ENCODE assay signal across 26 cellular contexts in the genomic region with DNA sequence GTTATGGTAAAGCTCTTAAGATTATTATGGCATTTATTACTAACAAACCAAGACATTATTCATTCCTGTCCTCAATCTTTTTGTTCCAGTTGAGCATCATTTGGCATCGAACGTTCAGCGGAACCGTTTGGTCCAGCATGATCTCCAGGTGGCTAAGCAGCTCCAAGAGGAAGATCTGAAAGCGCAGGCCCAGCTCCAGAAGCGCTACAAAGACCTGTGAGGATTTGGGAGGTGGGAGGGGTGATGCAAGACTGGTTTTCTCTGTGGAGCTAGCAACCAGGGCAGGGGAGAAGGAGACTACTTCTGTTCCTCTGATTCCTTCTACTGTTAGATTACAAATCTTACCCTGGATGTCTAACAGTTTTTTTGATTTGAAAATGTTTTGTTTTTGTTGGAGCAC. TPM values are rescaled to one million over a fixed set of nuclear protein-coding genes. Genes with fewer than 3 reads are reported as not detected.
DNase-seq lines count a peak whose midpoint lies in the region; ATAC-seq and TF ChIP-seq lines count a peak whose summit lies in the region.
"Had no signal": no experiment of that assay in that cellular context is flagged by ENCODE, and none has a peak within 500 bp of the region (broad histone marks: within the 10 kb centered on the region; RNA-seq: fewer than 3 reads in every experiment).

No MANE protein-coding gene starts in this region.

- TF ChIP-seq RAD21 in IMR-90 (IDR thresholded peaks at IDR 0.05; ENCODE audit: low read length) = no peak

- H3K27ac ChIP-seq in GM23248 (peak overlapping the region; percentile 83), IMR-90 (ENCODE audit: insufficient read depth, low read length) (no peak overlapping the region), esophagus muscularis mucosa (replicated peaks in 1 of 4) (peak overlapping the region; percentile 69 to 77 (median 72)), smooth muscle cell (ENCODE audit: low read depth) (peak overlapping the region; percentile 92)

- H2BK15ac ChIP-seq in IMR-90 (ENCODE audit: low read depth, low read length) = no peak overlapping the region

- POLR2A ChIA-PET in IMR-90 (lab: Charles Lee; ENCODE audit: unreplicated experiment) = no interaction called here

- H3K79me2 ChIP-seq in GM23248 (ENCODE audit: insufficient read depth) (peaks cover 91% of the 10 kb centered on the region), smooth muscle cell (ENCODE audit: low read depth) (peaks cover 43% of the 10 kb centered on the region)

- no peak overlapping the region for H3K18ac ChIP-seq in IMR-90 (ENCODE audit: low read depth, low read length)

- no TSS peak for BruUV-seq in IMR-90 (replicated peaks; lab: Mats Ljungman, UMichigan)

- no peak for ATAC-seq in IMR-90 (ENCODE audit: low read depth)
- ATAC-seq: activated CD8-positive, alpha-beta T cell treated with anti-CD3 and anti-CD28 coated beads, Interleukin-2, amount 10 ng/mL, durations not matched to agents 7 days and 5 days; K562; mucosa of descending colon; pancreas; T-cell had no signal

- 0 out of 2 replicates have a peak overlapping the region, but pooled peaks have one; percentile 5 for H2BK20ac ChIP-seq in IMR-90 (ENCODE audit: low read depth, low read length)

- WGBS in GM23248 (ENCODE audit: low coverage in 1 of 2, low lambda C conversion rate in 2 of 2, missing lambda C conversion rate in 2 of 2), 2 experiments = 90 to 93% methylated on average over 6 of the region's 6 CpGs
- no CpG with 5 or more reads among the region's 6 CpGs for WGBS in IMR-90 (ENCODE audit: extremely low coverage in 2 of 2, insufficient read length in 1 of 2), 2 experiments
- 90% methylated on average over 6 of the region's 6 CpGs for WGBS in esophagus muscularis mucosa
- 90% methylated on average over 6 of the region's 6 CpGs for WGBS in smooth muscle cell (ENCODE audit: low lambda C conversion rate)

- H2AK5ac ChIP-seq in IMR-90 (ENCODE audit: low read depth, low read length) = no peak overlapping the region

- H4K5ac ChIP-seq in IMR-90 (ENCODE audit: low read depth, low read length) = no peak overlapping the region

- CTCF ChIA-PET in IMR-90 (lab: Yijun Ruan, JAX) = interaction anchor here (0.6 kb wide), 1 partner anchor 1243 kb away, joined by 6 read pairs; no protein-coding TSS in a partner anchor

- H3K4me3 ChIP-seq in GM23248 = no peak overlapping the region
- H3K4me3 ChIP-seq in IMR-90 (ENCODE audit: insufficient read depth, low read depth, low read length) = no peak overlapping the region
- H3K4me3 ChIP-seq in esophagus muscularis mucosa = no peak overlapping the region
- no peak overlapping the region for H3K4me3 ChIP-seq in smooth muscle cell
- H3K4me3 ChIP-seq: coronary artery, hepatocyte, K562, MG63, mucosa of descending colon, pancreas had no signal

- TF ChIP-seq CTCF in IMR-90 (conservative IDR thresholded peaks at IDR 0.05; ENCODE audit: low read depth, low read length) = no peak
- TF ChIP-seq CTCF in esophagus muscularis mucosa (IDR thresholded peaks at IDR 0.05) = no peak
- no peak for TF ChIP-seq CTCF in smooth muscle cell (IDR thresholded peaks at IDR 0.05; ENCODE audit: borderline replicate concordance, insufficient read depth, poor library complexity, severe bottlenecking)

- peaks cover 43 to 65% of the 10 kb centered on the region in 2 experiments for H3K79me1 ChIP-seq in IMR-90 (ENCODE audit: low read depth in 1 of 2, low read length in 2 of 2)

- H3K4me2 ChIP-seq in GM23248 (ENCODE audit: unreplicated experiment) (no peak overlapping the region), IMR-90 (ENCODE audit: low read depth, low read length) (no peak overlapping the region), smooth muscle cell (no peak overlapping the region)
- H3K4me2 ChIP-seq: hepatocyte had no signal

- peaks cover 20% of the 10 kb centered on the region for H3K9me1 ChIP-seq in IMR-90 (ENCODE audit: insufficient read depth, low read length)

- peak overlapping the region; percentile 54; the same call in 1 of the 2 replicates for H3K14ac ChIP-seq in IMR-90 (replicated peaks; ENCODE audit: low read depth, low read length)

- H2AK9ac ChIP-seq in IMR-90 (replicated peaks; ENCODE audit: low read depth, low read length, poor library complexity) = no peak overlapping the region

- DNase-seq in GM23248 = no peak
- DNase-seq in IMR-90 = no peak
- DNase-seq in esophagus muscularis mucosa (ENCODE audit: extremely low spot score) = no peak
- DNase-seq in smooth muscle cell (lab: John Stamatoyannopoulos, UW; ENCODE audit: unreplicated experiment) = no peak
- no peak for DNase-seq in activated effector memory CD4-positive, alpha-beta T cell treated with Interleukin-2 at 50 U/mL for 16 hours
- DNase-seq in KBM-7 = no peak
- no peak for DNase-seq in NCI-H2227 (lab: John Stamatoyannopoulos, UW; ENCODE audit: unreplicated experiment)
- DNase-seq: activated CD4-positive, alpha-beta T cell treated with anti-CD3 and anti-CD28 coated beads for 1 hour; activated CD8-positive, alpha-beta T cell treated with anti-CD3 and anti-CD28 coated beads, Interleukin-2, amount 10 ng/mL, durations not matched to agents 7 days and 5 days; CD4-positive, CD25-positive, alpha-beta regulatory T cell; effector memory CD4-positive, alpha-beta T cell; foreskin fibroblast; MG63; mucosa of descending colon; NCI-H2029 treated with DMSO at 0.1 percent for 48 hours; NCI-H748 treated with DMSO at 0.1 percent for 48 hours; pancreas; retina; small intestine; stimulated activated CD4-positive, alpha-beta T cell treated with anti-CD3 and anti-CD28 coated beads, Interleukin-2, amount 100 ng/mL, for 24 hours; T-cell had no signal

- in situ Hi-C loops in GM23248 (cut with MboI) = no loop called here
- in situ Hi-C loops in IMR-90 (cut with MboI; ENCODE audit: low sequenced_read_pairs) = no loop called here
- in situ Hi-C loops in KBM-7 (cut with MboI; ENCODE audit: low pct_unique_long_range_greater_than_20kb, low sequenced_read_pairs) = no loop called here

- peaks cover 31% of the 10 kb centered on the region for H3F3A ChIP-seq in GM23248 (ENCODE audit: insufficient read depth)
- peaks cover 8% of the 10 kb centered on the region for H3F3A ChIP-seq in smooth muscle cell (ENCODE audit: low read depth)

- H3K4me1 ChIP-seq in GM23248 (ENCODE audit: insufficient read depth) (peaks cover 23% of the 10 kb centered on the region), IMR-90 (ENCODE audit: control insufficient read depth, insufficient read depth, low read length) (peaks cover 17% of the 10 kb centered on the region), esophagus muscularis mucosa (peaks cover 36 to 80% (median 74%) of the 10 kb centered on the region in 4 donors), smooth muscle cell (ENCODE audit: low read depth) (peaks cover 41% of the 10 kb centered on the region)

- no peak overlapping the region for H3K56ac ChIP-seq in IMR-90 (ENCODE audit: extremely low read depth, insufficient read depth, low read length)

- no peak overlapping the region for H4K91ac ChIP-seq in IMR-90 (ENCODE audit: insufficient read depth, low read depth, low read length)

- no peak for TF ChIP-seq EP300 in esophagus muscularis mucosa (IDR thresholded peaks at IDR 0.05)

- H4K20me1 ChIP-seq in GM23248 (ENCODE audit: insufficient read depth) = no peaks in the 10 kb centered on the region
- H4K20me1 ChIP-seq in IMR-90 (ENCODE audit: insufficient read depth, low read length) = peaks cover 9% of the 10 kb centered on the region; the same call in 1 of the 2 replicates
- H4K20me1 ChIP-seq in smooth muscle cell (ENCODE audit: low read depth) = peaks cover 28% of the 10 kb centered on the region

- H2AFZ ChIP-seq in GM23248 (no peak overlapping the region), IMR-90 (replicated peaks; ENCODE audit: low read length, poor library complexity) (no peak overlapping the region), smooth muscle cell (ENCODE audit: low read depth) (no peak overlapping the region)
- H2AFZ ChIP-seq: hepatocyte had no signal

- H3K23ac ChIP-seq in IMR-90 (ENCODE audit: low read depth, low read length) = no peak overlapping the region; the same call in 1 of the 2 replicates

- H3K9ac ChIP-seq in GM23248 = no peak overlapping the region
- no peak overlapping the region for H3K9ac ChIP-seq in IMR-90 (ENCODE audit: low read depth, low read length)
- H3K9ac ChIP-seq in smooth muscle cell (ENCODE audit: low read depth) = no peak overlapping the region

- no peaks in the 10 kb centered on the region for H3K9me2 ChIP-seq in GM23248 (ENCODE audit: insufficient read depth)

- no peak overlapping the region for H4K8ac ChIP-seq in IMR-90 (ENCODE audit: low read depth in 2 of 2, low read length in 2 of 2)

- intact Hi-C loops in IMR-90 (cut with micrococcal nuclease) = no loop called here
- intact Hi-C loops in esophagus muscularis mucosa (cut with DNase I) = no loop called here

- dilution Hi-C loops in IMR-90 (cut with HindIII; ENCODE audit: low sequenced_read_pairs, unreplicated experiment) = no loop called here

- H3K4ac ChIP-seq in IMR-90 (ENCODE audit: low read depth, low read length) = peak overlapping the region; percentile 23; the same call in 1 of the 2 replicates

- H3K9me3 ChIP-seq in GM23248 (ENCODE audit: low read depth) (no peaks in the 10 kb centered on the region), IMR-90 (ENCODE audit: control insufficient read depth, insufficient read depth, low read length) (no peaks in the 10 kb centered on the region), esophagus muscularis mucosa (no peaks in the 10 kb centered on the region), smooth muscle cell (replicated peaks; ENCODE audit: low read depth) (no peaks in the 10 kb centered on the region)
- H3K9me3 ChIP-seq: MG63, mucosa of descending colon, pancreas had no signal

- no peak overlapping the region for H2BK120ac ChIP-seq in IMR-90 (ENCODE audit: low read depth, low read length)

- peaks cover 44% of the 10 kb centered on the region for H3K36me3 ChIP-seq in GM23248 (ENCODE audit: low read depth)
- peaks cover 27% of the 10 kb centered on the region for H3K36me3 ChIP-seq in IMR-90 (ENCODE audit: control insufficient read depth, insufficient read depth, low read length)
- peaks cover 3 to 53% (median 33%) of the 10 kb centered on the region in 4 donors for H3K36me3 ChIP-seq in esophagus muscularis mucosa
- H3K36me3 ChIP-seq in smooth muscle cell (ENCODE audit: low read depth) = peaks cover 34% of the 10 kb centered on the region

- TF ChIP-seq POLR2A in IMR-90 (IDR thresholded peaks at IDR 0.05; ENCODE audit: low read depth, low read length) (no peak), esophagus muscularis mucosa (IDR thresholded peaks at IDR 0.05; ENCODE audit: low read depth) (no peak)

- no peaks in the 10 kb centered on the region for H3K27me3 ChIP-seq in GM23248 (replicated peaks; ENCODE audit: insufficient read depth)
- no peaks in the 10 kb centered on the region for H3K27me3 ChIP-seq in IMR-90 (ENCODE audit: control insufficient read depth, insufficient read depth, low read length)
- H3K27me3 ChIP-seq in esophagus muscularis mucosa = no peaks in the 10 kb centered on the region
- no peaks in the 10 kb centered on the region for H3K27me3 ChIP-seq in smooth muscle cell (ENCODE audit: low read depth)
- H3K27me3 ChIP-seq: hepatocyte, MG63, pancreas had no signal

- no peak overlapping the region for H2BK5ac ChIP-seq in IMR-90 (ENCODE audit: low read depth, low read length, poor library complexity, severe bottlenecking)

RNA-seq across cellular contexts. Expression of gene UTS2B, which starts 27.6 kb away (rescaled TPM):
- total RNA-seq in GM23248 (2014; rRNA removed; shearing (Covaris generic)) = under 0.01 and 0.22 TPM in 2 replicates
- polyA plus RNA-seq in GM23248 (2016; fragmentation: Nextera tagmentation; extraction: Ambion mirVana) = 0.23 and 0.61 TPM in 2 replicates
- 0.72 and 0.83 TPM in 2 replicates for total RNA-seq in IMR-90 (2012; rRNA removed)
- 0.56 and 0.79 TPM in 2 replicates for polyA plus RNA-seq in IMR-90 (2012; rRNA removed)
- polyA plus RNA-seq in IMR-90 (2012; cell fraction: cytosol; rRNA removed) = 0.24 TPM in 2 replicates
- polyA plus RNA-seq in IMR-90 (2012; cell fraction: nucleus; rRNA removed; ENCODE audit: low replicate concordance) = 0.16 and 1.5 TPM in 2 replicates
- 1 to 10 TPM in 1 of 4 donors, under 1 TPM in 1, not detected in 2; 0.65 to 1.2 TPM for total RNA-seq in esophagus muscularis mucosa
- 0.13 and 1.1 TPM in 2 replicates for total RNA-seq in smooth muscle cell
- polyA plus RNA-seq in smooth muscle cell = 0.56 TPM in 1 of 2 replicates, not detected in the other
- total RNA-seq: activated CD8-positive, alpha-beta T cell treated with anti-CD3 and anti-CD28 coated beads, Interleukin-2, amount 10 ng/mL, durations not matched to agents 7 days and 5 days; activated naive CD4-positive, alpha-beta T cell treated with anti-CD3 and anti-CD28 coated beads, Interleukin-2, amount 50 U/mL, for 72 hours; CD4-positive, CD25-positive, alpha-beta regulatory T cell; K562; liver had no signal
- polyA plus RNA-seq: CD4-positive, CD25-positive, alpha-beta regulatory T cell had no signal

RNA-seq across cellular contexts. Expression of gene CCDC50, which starts 28.7 kb away (rescaled TPM):
- 68.6 and 80.7 TPM in 2 replicates for total RNA-seq in GM23248 (2014; rRNA removed; shearing (Covaris generic))
- polyA plus RNA-seq in GM23248 (2016; fragmentation: Nextera tagmentation; extraction: Ambion mirVana) = 61.8 and 63.0 TPM in 2 replicates
- 63.1 and 110 TPM in 2 replicates for total RNA-seq in IMR-90 (2012; rRNA removed)
- polyA plus RNA-seq in IMR-90 (2012; rRNA removed) = 57.7 and 59.0 TPM in 2 replicates
- polyA plus RNA-seq in IMR-90 (2012; cell fraction: cytosol; rRNA removed) = 37.1 and 54.2 TPM in 2 replicates
- polyA plus RNA-seq in IMR-90 (2012; cell fraction: nucleus; rRNA removed; ENCODE audit: low replicate concordance) = 25.1 and 52.9 TPM in 2 replicates
- total RNA-seq in esophagus muscularis mucosa = 100 to 1,000 TPM; 141 to 192 (median 165) TPM
- total RNA-seq in smooth muscle cell = 53.9 and 58.7 TPM in 2 replicates
- 31.7 and 42.9 TPM in 2 replicates for polyA plus RNA-seq in smooth muscle cell
